Comparison of ENCODE assay signal across 29 cellular contexts in genomic region chr22:26998134-26998533, GRCh38.
"Had no signal": no experiment of that assay in that cellular context is flagged by ENCODE, and none has a peak within 500 bp of the region (broad histone marks: within the 10 kb centered on the region; RNA-seq: fewer than 3 reads in every experiment).

No MANE protein-coding gene starts in this region.

- H3K4me2 ChIP-seq: smooth muscle cell had no signal

- DNase-seq: activated B cell treated with CpG ODN at 0.5 μM for 24 hours; activated naive CD4-positive, alpha-beta T cell treated with Interleukin-2 at 50 U/mL for 16 hours; activated T-cell treated with anti-CD3 and anti-CD28 coated beads for 4 hours; activated T-cell treated with anti-CD3 and anti-CD28 coated beads, Interleukin-2, amount 50 U/mL, for 72 hours; adrenal gland; aorta; body of pancreas; cerebellar nuclear complex; colonic mucosa; dorsolateral prefrontal cortex; effector memory CD4-positive, alpha-beta T cell; erythroblast; foreskin keratinocyte; kidney glomerular epithelial cell; left lung; lower lobe of right lung; mesendoderm; mucosa of descending colon; stimulated activated CD4-positive, alpha-beta T cell treated with anti-CD3 and anti-CD28 coated beads, Interleukin-15, amount 100 ng/mL, for 24 hours; stimulated activated CD4-positive, alpha-beta T cell treated with anti-CD3 and anti-CD28 coated beads, Interleukin-2, amount 100 ng/mL, for 24 hours; stimulated activated naive B cell treated with anti-CD40 and anti-IgM and Interleukin-4, amounts not matched to agents 10 μg/mL and 1 μg/mL and 100 μg/mL, for 72 hours; T-helper 1 cell; tibial artery; upper lobe of right lung had no signal

- H3K36me3 ChIP-seq: adrenal gland, cardiac muscle cell, colonic mucosa, left lung, lower lobe of right lung, neutrophil, suprapubic skin, tibial artery, upper lobe of right lung had no signal

- H3K27ac ChIP-seq: adrenal gland, body of pancreas, cardiac muscle cell, colonic mucosa, dorsolateral prefrontal cortex, foreskin keratinocyte, left lung, lower lobe of right lung, neutrophil, tibial artery, upper lobe of right lung had no signal

- H3K4me3 ChIP-seq: adrenal gland, body of pancreas, cardiac muscle cell, colonic mucosa, dorsolateral prefrontal cortex, left lung, lower lobe of right lung, mucosa of descending colon, smooth muscle cell, suprapubic skin, tibial artery, upper lobe of right lung had no signal

- H3K27me3 ChIP-seq: adrenal gland, body of pancreas, colonic mucosa, left lung, neutrophil, suprapubic skin, tibial artery, upper lobe of right lung had no signal

- H3K9me3 ChIP-seq: adrenal gland, body of pancreas, colonic mucosa, left lung, lower lobe of right lung, mucosa of descending colon, neutrophil, suprapubic skin, tibial artery, upper lobe of right lung had no signal

- H3K4me1 ChIP-seq: adrenal gland, colonic mucosa, foreskin keratinocyte, left lung, lower lobe of right lung, upper lobe of right lung had no signal

- ATAC-seq: activated T-cell treated with anti-CD3 and anti-CD28 coated beads, Interleukin-2, amount 50 U/mL, for 72 hours; body of pancreas; foreskin keratinocyte; left lung; lower lobe of right lung; mucosa of descending colon; natural killer cell treated with Interleukin-12 subunit alpha and Interleukin-12 subunit beta and Interleukin-15 and Interleukin-18, amount 100 ng/mL, for 72 hours; stimulated activated naive B cell treated with anti-CD40 and anti-IgM and Interleukin-4, amounts not matched to agents 10 μg/mL and 1 μg/mL and 100 μg/mL, for 72 hours; upper lobe of right lung had no signal
